Comparison of ENCODE assay signal across 8 cellular contexts in the genomic region with DNA sequence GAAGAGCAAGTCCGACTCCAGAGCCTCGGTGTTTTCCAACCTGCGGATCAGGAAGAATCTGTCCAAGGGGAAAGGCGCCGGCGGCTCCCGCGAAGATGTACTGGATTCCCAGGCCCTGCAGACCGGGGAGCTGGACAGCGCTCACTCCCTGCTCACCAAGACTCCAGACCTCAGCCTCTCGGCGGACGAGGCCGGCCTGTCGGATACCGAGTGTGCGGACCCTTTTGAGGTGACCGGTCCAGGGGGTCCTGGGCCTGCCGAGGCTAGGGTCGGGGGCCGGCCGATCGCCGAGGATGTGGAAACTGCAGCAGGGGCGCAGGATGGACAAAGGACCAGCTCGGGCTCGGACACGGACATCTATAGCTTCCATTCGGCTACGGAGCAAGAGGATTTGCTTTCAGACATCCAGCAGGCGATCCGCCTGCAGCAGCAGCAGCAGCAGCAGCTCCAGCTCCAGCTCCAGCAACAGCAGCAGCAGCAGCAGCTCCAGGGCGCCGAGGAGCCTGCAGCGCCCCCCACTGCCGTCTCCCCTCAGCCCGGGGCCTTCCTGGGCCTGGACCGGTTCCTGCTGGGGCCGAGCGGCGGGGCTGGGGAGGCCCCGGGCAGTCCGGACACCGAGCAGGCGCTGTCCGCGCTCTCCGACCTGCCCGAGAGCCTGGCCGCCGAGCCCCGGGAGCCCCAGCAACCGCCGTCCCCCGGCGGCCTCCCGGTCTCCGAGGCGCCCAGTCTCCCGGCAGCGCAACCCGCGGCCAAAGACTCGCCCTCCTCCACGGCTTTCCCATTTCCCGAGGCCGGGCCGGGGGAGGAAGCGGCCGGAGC. TPM values are rescaled to one million over a fixed set of nuclear protein-coding genes. Genes with fewer than 3 reads are reported as not detected.
A peak's percentile ranks its signal among the peaks of the same experiment; 100 is the strongest.
DNase-seq lines count a peak whose midpoint lies in the region; ATAC-seq and TF ChIP-seq lines count a peak whose summit lies in the region.

No MANE protein-coding gene starts in this region.

- H3K4me1 ChIP-seq in Peyer's patch, result peaks cover 0 to 4% (median 0%) of the 10 kb centered on the region in 4 donors

- no peaks in the 10 kb centered on the region for H3K36me3 ChIP-seq in Peyer's patch

- no peaks in the 10 kb centered on the region for H3K36me3 Mint-ChIP-seq in osteocyte (ENCODE audit: unreplicated experiment)

- peak overlapping the region in 1 of 4 donors; percentile 63 for H3K27ac ChIP-seq in Peyer's patch

- H3K27me3 ChIP-seq in Peyer's patch, result peaks cover 0 to 25% of the 10 kb centered on the region in 2 donors

- DNase-seq in GM10266 (ENCODE audit: extremely low spot score) (peak; percentile 37), Peyer's patch (no peak), fibroblast of peridontal ligament (ENCODE audit: extremely low read depth) (peak; percentile 59), osteocyte (ENCODE audit: extremely low spot score, unreplicated experiment) (peak; percentile 89), NCI-H128 (lab: John Stamatoyannopoulos, UW; ENCODE audit: unreplicated experiment) (no peak), SW 1271 (lab: John Stamatoyannopoulos, UW) (no peak)
- no peak for DNase-seq in activated CD4-positive, alpha-beta T cell treated with anti-CD3 and anti-CD28 coated beads, Interleukin-2, amount 50 U/mL, for 4 hours

- no peaks in the 10 kb centered on the region for H3K9me3 Mint-ChIP-seq in osteocyte (ENCODE audit: unreplicated experiment)

- peak overlapping the region; percentile 84 for H3K27ac Mint-ChIP-seq in osteocyte (ENCODE audit: unreplicated experiment)

- no peaks in the 10 kb centered on the region for H3K9me3 ChIP-seq in Peyer's patch

- H3K4me3 Mint-ChIP-seq in osteocyte (ENCODE audit: unreplicated experiment), result peak overlapping the region; percentile 86

- no peak for TF ChIP-seq CTCF in GM10266 (IDR thresholded peaks at IDR 0.05; ENCODE audit: control insufficient read depth, insufficient read depth, low read depth, missing control alignments)
- TF ChIP-seq CTCF in Peyer's patch (IDR thresholded peaks at IDR 0.05), result no peak
- peak; percentile 57 for TF ChIP-seq CTCF in osteocyte (IDR thresholded peaks at IDR 0.05)

- ATAC-seq in GM21825 (IDR thresholded peaks at IDR 0.05; ENCODE audit: unreplicated experiment), result no peak

- no peaks in the 10 kb centered on the region for H3K27me3 Mint-ChIP-seq in osteocyte (ENCODE audit: unreplicated experiment)

- H3K4me3 ChIP-seq in Peyer's patch, result peak overlapping the region in 3 of 4 donors; percentile 4 to 48 (median 29)

- H3K4me1 Mint-ChIP-seq in osteocyte (ENCODE audit: unreplicated experiment), result peaks cover 30% of the 10 kb centered on the region

- no peak for TF ChIP-seq POLR2A in Peyer's patch (IDR thresholded peaks at IDR 0.05)

RNA-seq across cellular contexts. Expression of a gene that starts 0.8 kb away (rescaled TPM):
- total RNA-seq in Peyer's patch, result 1 to 10 TPM in 2 of 4 donors, under 1 TPM in 2; 0.54 to 5.1 (median 1.2) TPM
- total RNA-seq in osteocyte, result 8.6 and 9.3 TPM in 2 replicates

Comparison
In these comparisons a context has a peak if more than half of its experiments do, and no peak if none do; other contexts are left out.
1. DNase-seq: peak in GM10266 (single experiment), fibroblast of peridontal ligament (single experiment) and osteocyte (single experiment); none in Peyer's patch (0 of 3), NCI-H128 (single experiment), SW 1271 (0 of 2) and activated CD4-positive, alpha-beta T cell treated with anti-CD3 and anti-CD28 coated beads, Interleukin-2, amount 50 U/mL, for 4 hours (0 of 2).